In genomic region chr4:186693159-186693815, GRCh38 we compare ENCODE assay signal across 10 cellular contexts.
A peak's percentile ranks its signal among the peaks of the same experiment; 100 is the strongest.
DNase-seq lines count a peak whose midpoint lies in the region; TF ChIP-seq lines count a peak whose summit lies in the region.
"Had no signal": no experiment of that assay in that cellular context is flagged by ENCODE, and none has a peak within 500 bp of the region (broad histone marks: within the 10 kb centered on the region; RNA-seq: fewer than 3 reads in every experiment).

No MANE protein-coding gene starts in this region.

- no peak overlapping the region for H3K9ac ChIP-seq in muscle layer of colon (ENCODE audit: low read length)

- H3K27me3 ChIP-seq in muscle layer of colon (ENCODE audit: control insufficient read depth in 1 of 2, insufficient read depth in 2 of 2, low read length in 2 of 2): no peaks in the 10 kb centered on the region

- no peak overlapping the region for H3K4me3 ChIP-seq in muscle layer of colon (ENCODE audit: low read depth in 1 of 2, low read length in 2 of 2)

- no peak for TF ChIP-seq POLR2A in erythroblast (IDR thresholded peaks at IDR 0.05; ENCODE audit: low read length)

- H3K27ac ChIP-seq in muscle layer of colon (ENCODE audit: low read depth, low read length): peak overlapping the region; percentile 27

- peaks cover 33% of the 10 kb centered on the region for H3K4me1 ChIP-seq in muscle layer of colon (ENCODE audit: insufficient read depth, low read length)

- H3K36me3 ChIP-seq in muscle layer of colon (ENCODE audit: insufficient read depth, low read length): no peaks in the 10 kb centered on the region

- DNase-seq in AG08395 (ENCODE audit: low spot score): peak; percentile 54
- DNase-seq in NCI-H2029 (lab: John Stamatoyannopoulos, UW): peak; percentile 56
- DNase-seq in erythroblast (lab: John Stamatoyannopoulos, UW): peak; percentile 55 to 57
- no peak for DNase-seq in inferior parietal cortex (ENCODE audit: extremely low spot score)
- no peak for DNase-seq in activated CD8-positive, alpha-beta memory T cell treated with anti-CD3 and anti-CD28 coated beads, Interleukin-2, amount 50 U/mL, for 4 hours
- no peak for DNase-seq in effector CD4-positive, alpha-beta T cell
- no peak for DNase-seq in GM19240 (ENCODE audit: insufficient read length, low spot score)
- DNase-seq: activated CD4-positive, alpha-beta memory T cell treated with anti-CD3 and anti-CD28 coated beads, Interleukin-2, amount 10 ng/mL, durations not matched to agents 7 days and 5 days; naive thymus-derived CD8-positive, alpha-beta T cell had no signal

- H3K9me3 ChIP-seq in muscle layer of colon (ENCODE audit: low read length): no peaks in the 10 kb centered on the region

Comparison
In these comparisons a context has a peak if more than half of its experiments do, and no peak if none do; other contexts are left out.
1. DNase-seq: peak in AG08395 (single experiment), NCI-H2029 (single experiment) and erythroblast (2 of 2); none in inferior parietal cortex (single experiment), activated CD8-positive, alpha-beta memory T cell treated with anti-CD3 and anti-CD28 coated beads, Interleukin-2, amount 50 U/mL, for 4 hours (single experiment), effector CD4-positive, alpha-beta T cell (single experiment) and GM19240 (single experiment).